Comparison of ENCODE assay signal across 1 cellular context in genomic region chr3:68705695-68706429, GRCh38.
TF ChIP-seq lines count a peak whose summit lies in the region.

No MANE protein-coding gene starts in this region.

TF ChIP-seq in SK-N-SH, 30 proteins besides CTCF, POLR2A, EP300 and RAD21 (continued from another document):
- no peak for TF ChIP-seq IRF3 (IDR thresholded peaks at IDR 0.05; ENCODE audit: low read depth, low read length)
- TF ChIP-seq POLR2AphosphoS5 (IDR thresholded peaks at IDR 0.05; ENCODE audit: low read depth, low read length): no peak
- TF ChIP-seq TEAD4 (IDR thresholded peaks at IDR 0.05; ENCODE audit: borderline replicate concordance, insufficient read depth): no peak
- TF ChIP-seq SMC3 (IDR thresholded peaks at IDR 0.05; ENCODE audit: low read depth, low read length): no peak
- TF ChIP-seq MAX (IDR thresholded peaks at IDR 0.05; ENCODE audit: low read depth): no peak
- no peak for TF ChIP-seq GABPA (IDR thresholded peaks at IDR 0.05; ENCODE audit: low read depth)
